ENCODE assay signal across 8 cellular contexts in genomic region chr5:139671096-139671841, GRCh38. TPM values are rescaled to one million over a fixed set of nuclear protein-coding genes. Genes with fewer than 3 reads are reported as not detected.
DNase-seq lines count a peak whose midpoint lies in the region; ATAC-seq and TF ChIP-seq lines count a peak whose summit lies in the region.

No MANE protein-coding gene starts in this region.

- H3K9me2 ChIP-seq in Loucy (replicated peaks; ENCODE audit: low read depth, low read length): no peaks in the 10 kb centered on the region

- ATAC-seq in GM18517 (IDR thresholded peaks at IDR 0.05; ENCODE audit: unreplicated experiment): no peak
- ATAC-seq in GM21576 (IDR thresholded peaks at IDR 0.05; ENCODE audit: unreplicated experiment): no peak

- H3K27me3 ChIP-seq in Loucy (ENCODE audit: insufficient read depth, low read length, poor library complexity, severe bottlenecking): no peaks in the 10 kb centered on the region

- peaks cover 89% of the 10 kb centered on the region for H3K79me2 ChIP-seq in Loucy (ENCODE audit: insufficient read depth, low read length)

- H3K27me3 Mint-ChIP-seq in nephron progenitor cell (ENCODE audit: low read depth, poor library complexity): no peaks in the 10 kb centered on the region

- no peak overlapping the region for H2AFZ ChIP-seq in Loucy (ENCODE audit: low read length)

- peak overlapping the region; percentile 98 for H3K4me2 ChIP-seq in Loucy (ENCODE audit: low read depth, low read length, poor library complexity, severe bottlenecking)

- peaks cover 77% of the 10 kb centered on the region for H3K4me1 ChIP-seq in Loucy (ENCODE audit: insufficient read depth, low read length, poor library complexity, severe bottlenecking)

- peak overlapping the region; percentile 70 for H3K4me3 ChIP-seq in Loucy (ENCODE audit: low read length, poor library complexity, severe bottlenecking)

- no peak overlapping the region for H3K4me3 Mint-ChIP-seq in nephron progenitor cell

- peaks cover 6% of the 10 kb centered on the region; the same call in 1 of the 2 replicates for H3K36me3 ChIP-seq in Loucy (ENCODE audit: insufficient read depth, low read length)

- TF ChIP-seq CTCF in Loucy (conservative IDR thresholded peaks at IDR 0.05; ENCODE audit: low read length) (no peak), nephron progenitor cell (IDR thresholded peaks at IDR 0.05) (no peak)

- H3K9me3 ChIP-seq in Loucy (ENCODE audit: insufficient read depth, low read depth, low read length): no peaks in the 10 kb centered on the region

- DNase-seq in C1 segment of cervical spinal cord (lab: John Stamatoyannopoulos, UW) (peak in 12 of 14 donors; percentile 49 to 86 (median 78)), dermis blood vessel endothelial cell (peak; percentile 52), nephron progenitor cell (no peak), kidney glomerular epithelial cell (lab: John Stamatoyannopoulos, UW) (no peak), NCI-H146 (lab: John Stamatoyannopoulos, UW) (no peak)

- peaks cover 93% of the 10 kb centered on the region for H3K4me1 Mint-ChIP-seq in nephron progenitor cell

- H4K20me1 ChIP-seq in Loucy (ENCODE audit: insufficient read depth, low read length, poor library complexity, severe bottlenecking): peaks cover 73% of the 10 kb centered on the region

- H3K9ac ChIP-seq in Loucy (ENCODE audit: low read depth, low read length, poor library complexity, severe bottlenecking): peak overlapping the region; percentile 93

- H3K36me3 Mint-ChIP-seq in nephron progenitor cell (ENCODE audit: low read depth): peaks cover 5% of the 10 kb centered on the region

- peaks cover 10% of the 10 kb centered on the region for H3F3A ChIP-seq in Loucy (ENCODE audit: low read depth)

- no peaks in the 10 kb centered on the region for H3K9me3 Mint-ChIP-seq in nephron progenitor cell

- peak overlapping the region; percentile 74 for H3K27ac Mint-ChIP-seq in nephron progenitor cell

RNA-seq across cellular contexts. Expression of gene CXXC5, which starts 23.1 kb away (rescaled TPM):
- total RNA-seq in dermis blood vessel endothelial cell: 29.6 and 36.1 TPM in 2 replicates

Comparison
In these comparisons a context has a peak if more than half of its experiments do, and no peak if none do; other contexts are left out.
1. DNase-seq: peak in C1 segment of cervical spinal cord (12 of 14) and dermis blood vessel endothelial cell (single experiment); none in nephron progenitor cell (single experiment), kidney glomerular epithelial cell (single experiment) and NCI-H146 (single experiment).